ENCODE assay signal across 19 cellular contexts in the genomic region with DNA sequence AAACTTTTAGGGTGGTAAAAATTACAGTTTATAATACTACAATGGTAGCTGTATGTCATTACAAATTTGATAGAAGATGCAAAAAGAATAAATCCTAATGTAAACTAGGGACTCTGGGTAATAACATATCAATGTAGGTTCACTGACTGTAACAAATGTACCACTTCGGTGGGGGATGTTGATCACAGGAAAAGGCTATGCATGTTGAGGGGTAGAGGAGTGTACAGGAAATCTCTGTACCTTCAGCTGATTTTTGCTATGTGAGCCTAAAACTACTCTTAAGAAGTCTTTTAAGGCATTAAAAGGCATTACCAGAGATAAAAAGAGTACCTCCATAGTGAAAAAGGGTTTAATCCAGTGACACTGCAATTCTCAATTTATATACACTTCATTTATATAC.
"Had no signal": no experiment of that assay in that cellular context is flagged by ENCODE, and none has a peak within 500 bp of the region (broad histone marks: within the 10 kb centered on the region; RNA-seq: fewer than 3 reads in every experiment).

No MANE protein-coding gene starts in this region.

- H3K36me3 Mint-ChIP-seq: WTC11 had no signal

- H3K4me1 Mint-ChIP-seq: mesothelial cell of epicardium, nephron progenitor cell had no signal

- H3K27ac ChIP-seq: dorsolateral prefrontal cortex, esophagus squamous epithelium, gastrocnemius medialis, left ventricle myocardium inferior, parathyroid adenoma, transverse colon, uterus had no signal

- ATAC-seq: activated naive CD4-positive, alpha-beta T cell treated with anti-CD3 and anti-CD28 coated beads, Interleukin-2, amount 50 U/mL, for 72 hours; gastrocnemius medialis; right cardiac atrium; stimulated activated naive B cell treated with anti-CD40 and anti-IgM and Interleukin-4, amounts not matched to agents 10 μg/mL and 1 μg/mL and 100 μg/mL, for 72 hours; WTC11 had no signal

- H3K9ac ChIP-seq: parathyroid adenoma had no signal

- H3K27me3 ChIP-seq: dorsolateral prefrontal cortex, esophagus squamous epithelium, gastrocnemius medialis, transverse colon, uterus had no signal

- H3K9me3 ChIP-seq: esophagus squamous epithelium, gastrocnemius medialis, left ventricle myocardium inferior, transverse colon, uterus had no signal

- H3K4me3 Mint-ChIP-seq: mesothelial cell of epicardium; nephron progenitor cell; stimulated activated naive B cell treated with anti-CD40 and anti-IgM and Interleukin-4, amounts not matched to agents 10 μg/mL and 1 μg/mL and 100 μg/mL, for 72 hours; WTC11 had no signal

- DNase-seq: activated gamma-delta T cell; central memory CD4-positive, alpha-beta T cell; dorsolateral prefrontal cortex; esophagus squamous epithelium; gastrocnemius medialis; hippocampal formation; left ventricle myocardium inferior; nephron progenitor cell; right cardiac atrium; stimulated activated CD4-positive, alpha-beta T cell treated with anti-CD3 and anti-CD28 coated beads, Interleukin-12 subunit alpha, Interleukin-12 subunit beta, amount 100 ng/mL, for 4 hours; stimulated activated CD8-positive, alpha-beta memory T cell treated with anti-CD3 and anti-CD28 coated beads, Interleukin-4, amount 100 ng/mL, for 48 hours; stimulated activated naive B cell treated with anti-CD40 and anti-IgM and Interleukin-4, amounts not matched to agents 10 μg/mL and 1 μg/mL and 100 μg/mL, for 72 hours; T1000; transverse colon; uterus had no signal

- H3K4me3 ChIP-seq: dorsolateral prefrontal cortex, esophagus squamous epithelium, gastrocnemius medialis, left ventricle myocardium inferior, transverse colon, uterus had no signal

- H3K27me3 Mint-ChIP-seq: stimulated activated naive B cell treated with anti-CD40 and anti-IgM and Interleukin-4, amounts not matched to agents 10 μg/mL and 1 μg/mL and 100 μg/mL, for 72 hours had no signal

- H2AFZ ChIP-seq: parathyroid adenoma had no signal

- H3K27ac Mint-ChIP-seq: activated naive CD4-positive, alpha-beta T cell treated with anti-CD3 and anti-CD28 coated beads, Interleukin-2, amount 50 U/mL, for 72 hours; mesothelial cell of epicardium; stimulated activated naive B cell treated with anti-CD40 and anti-IgM and Interleukin-4, amounts not matched to agents 10 μg/mL and 1 μg/mL and 100 μg/mL, for 72 hours; WTC11 had no signal

- H3K9me3 Mint-ChIP-seq: activated naive CD4-positive, alpha-beta T cell treated with anti-CD3 and anti-CD28 coated beads, Interleukin-2, amount 50 U/mL, for 72 hours; mesothelial cell of epicardium; nephron progenitor cell; stimulated activated naive B cell treated with anti-CD40 and anti-IgM and Interleukin-4, amounts not matched to agents 10 μg/mL and 1 μg/mL and 100 μg/mL, for 72 hours; WTC11 had no signal

- H3K4me1 ChIP-seq: parathyroid adenoma, uterus had no signal

- H3K36me3 ChIP-seq: gastrocnemius medialis, left ventricle myocardium inferior, transverse colon, uterus had no signal
